In the genomic region with DNA sequence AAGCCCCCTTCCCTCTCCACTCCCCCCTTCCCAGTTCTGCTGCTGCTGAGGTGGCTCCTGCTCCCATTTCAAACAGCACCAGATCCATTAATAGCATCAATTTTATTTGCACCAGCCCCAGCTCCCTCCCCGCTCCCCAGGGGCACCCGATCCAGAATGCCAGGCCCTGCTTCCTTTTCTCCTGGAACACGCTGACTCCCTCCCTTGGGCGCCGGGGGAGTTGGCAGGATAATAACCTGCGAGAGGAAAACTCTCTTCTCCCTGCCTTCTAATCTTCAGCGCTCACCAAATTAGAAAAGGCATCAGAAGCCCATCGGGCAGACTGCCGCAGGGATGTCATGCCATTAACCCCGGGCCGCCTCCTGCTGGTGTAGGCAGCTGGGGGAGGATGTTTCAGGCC, we compare ENCODE assay signal across 20 cellular contexts.
A peak's percentile ranks its signal among the peaks of the same experiment; 100 is the strongest.
DNase-seq lines count a peak whose midpoint lies in the region; ATAC-seq and TF ChIP-seq lines count a peak whose summit lies in the region.
"Had no signal": no experiment of that assay in that cellular context is flagged by ENCODE, and none has a peak within 500 bp of the region (broad histone marks: within the 10 kb centered on the region; RNA-seq: fewer than 3 reads in every experiment).

No MANE protein-coding gene starts in this region.

- H3F3A ChIP-seq in GM23338 (replicated peaks; ENCODE audit: low read depth) (peaks cover 23% of the 10 kb centered on the region), Loucy (ENCODE audit: low read depth) (peaks cover 5% of the 10 kb centered on the region; the same call in 1 of the 2 replicates), neural progenitor cell (ENCODE audit: low read depth) (peaks cover 19% of the 10 kb centered on the region)

- 0 out of 2 replicates have a peak overlapping the region, but pooled peaks have one; percentile 20 for H3K4me3 ChIP-seq in GM23338
- H3K4me3 ChIP-seq in Loucy (ENCODE audit: low read length, poor library complexity, severe bottlenecking): no peak overlapping the region
- H3K4me3 ChIP-seq in neural progenitor cell: no peak overlapping the region
- H3K4me3 ChIP-seq: Peyer's patch, SK-N-MC had no signal

- no TSS peak for BruUV-seq in MCF 10A (replicated peaks; lab: Mats Ljungman, UMichigan)

- H3K9me3 Mint-ChIP-seq in GM23338 (no peaks in the 10 kb centered on the region), WTC11 (no peaks in the 10 kb centered on the region), neural progenitor cell (no peaks in the 10 kb centered on the region), MCF 10A (ENCODE audit: unreplicated experiment) (no peaks in the 10 kb centered on the region)

- H3K27ac ChIP-seq in GM23338 (ENCODE audit: low read depth) (no peak overlapping the region), neural progenitor cell (no peak overlapping the region)
- H3K27ac ChIP-seq: Peyer's patch, SK-N-MC had no signal

- H3K36me3 ChIP-seq in GM23338 (ENCODE audit: insufficient read depth) (no peaks in the 10 kb centered on the region; the same call in 1 of the 2 replicates), Loucy (ENCODE audit: insufficient read depth, low read length) (no peaks in the 10 kb centered on the region), neural progenitor cell (no peaks in the 10 kb centered on the region)
- H3K36me3 ChIP-seq: Peyer's patch had no signal

- H3K4me2 ChIP-seq in GM23338 (0 out of 2 replicates have a peak overlapping the region, but pooled peaks have one; percentile 14), Loucy (ENCODE audit: low read depth, low read length, poor library complexity, severe bottlenecking) (peak overlapping the region; percentile 22), neural progenitor cell (peak overlapping the region; percentile 51)

- H4K20me1 ChIP-seq in GM23338 (replicated peaks; ENCODE audit: insufficient read depth) (no peaks in the 10 kb centered on the region; the same call in 1 of the 2 replicates), Loucy (ENCODE audit: insufficient read depth, low read length, poor library complexity, severe bottlenecking) (no peaks in the 10 kb centered on the region), neural progenitor cell (ENCODE audit: low read depth) (peaks cover 37% of the 10 kb centered on the region)

- no peak for TF ChIP-seq CTCF in GM23338 (conservative IDR thresholded peaks at IDR 0.05; ENCODE audit: low read depth in 2 of 2)
- no peak for TF ChIP-seq CTCF in Loucy (conservative IDR thresholded peaks at IDR 0.05; ENCODE audit: low read length)
- no peak for TF ChIP-seq CTCF in WTC11 (IDR thresholded peaks at IDR 0.05)
- no peak for TF ChIP-seq CTCF in neural progenitor cell (IDR thresholded peaks at IDR 0.05)
- no peak for TF ChIP-seq CTCF in MCF 10A (IDR thresholded peaks at IDR 0.05; ENCODE audit: unreplicated experiment)

- H2AFZ ChIP-seq in GM23338 (no peak overlapping the region), Loucy (ENCODE audit: low read length) (no peak overlapping the region), neural progenitor cell (replicated peaks) (no peak overlapping the region)

- H3K4me1 Mint-ChIP-seq in GM23338 (peaks cover 34% of the 10 kb centered on the region), WTC11 (peaks cover 32% of the 10 kb centered on the region), neural progenitor cell (peaks cover 52% of the 10 kb centered on the region), MCF 10A (ENCODE audit: insufficient read depth, unreplicated experiment) (no peaks in the 10 kb centered on the region)
- H3K4me1 Mint-ChIP-seq: CD14-positive monocyte had no signal

- H3K79me2 ChIP-seq in GM23338 (replicated peaks; ENCODE audit: insufficient read depth) (no peaks in the 10 kb centered on the region), Loucy (ENCODE audit: insufficient read depth, low read length) (no peaks in the 10 kb centered on the region), neural progenitor cell (ENCODE audit: low read depth) (no peaks in the 10 kb centered on the region)

- DNase-seq in GM23338 (ENCODE audit: low spot score) (peak; percentile 30), WTC11 (ENCODE audit: low spot score) (no peak), neural progenitor cell (ENCODE audit: low spot score) (peak; percentile 38), NCI-H510A treated with DMSO at 0.1 percent for 48 hours (lab: John Stamatoyannopoulos, UW) (no peak), MCF 10A (ENCODE audit: unreplicated experiment) (no peak), EL (no peak)
- DNase-seq: ACHN, DMS79 treated with DMSO at 0.1 percent for 48 hours, IMR-90, Kasumi-1, NCI-H1092 treated with DMSO at 0.1 percent for 48 hours, NCI-H146, NCI-H2029 treated with DMSO at 0.1 percent for 48 hours, NCI-H524, Peyer's patch, SHP77 had no signal

- intact Hi-C loops in MCF 10A (cut with micrococcal nuclease): no loop called here

- H3K4me3 Mint-ChIP-seq in GM23338 (0 out of 3 replicates have a peak overlapping the region, but pooled peaks have one; percentile 36), WTC11 (no peak overlapping the region), neural progenitor cell (no peak overlapping the region), MCF 10A (ENCODE audit: unreplicated experiment) (no peak overlapping the region)
- H3K4me3 Mint-ChIP-seq: CD14-positive monocyte had no signal

- H3K4me1 ChIP-seq in GM23338 (ENCODE audit: insufficient read depth) (peaks cover 35% of the 10 kb centered on the region; the same call in 1 of the 2 replicates), Loucy (ENCODE audit: insufficient read depth, low read length, poor library complexity, severe bottlenecking) (peaks cover 75% of the 10 kb centered on the region), neural progenitor cell (peaks cover 30% of the 10 kb centered on the region)
- H3K4me1 ChIP-seq: Peyer's patch had no signal

- H3K9me2 ChIP-seq in GM23338 (ENCODE audit: insufficient read depth): no peaks in the 10 kb centered on the region
- no peaks in the 10 kb centered on the region for H3K9me2 ChIP-seq in Loucy (replicated peaks; ENCODE audit: low read depth, low read length)

- POLR2A ChIA-PET in WTC11 (lab: Charles Lee): interaction anchor here (0.6 kb wide), 1 partner anchor 250 kb away, joined by 5 read pairs; no protein-coding TSS in a partner anchor
- POLR2A ChIA-PET in MCF 10A (lab: Yijun Ruan, JAX): no interaction called here

- CTCF ChIA-PET in WTC11 (lab: Charles Lee) (interaction anchor here (0.6 to 2.1 kb wide), 7 partner anchors 19 to 374 kb away, joined by 4 to 12 read pairs (median 5); partner anchors contain the start of gene TOMM6), MCF 10A (lab: Yijun Ruan, JAX) (interaction anchor here (0.8 to 3.0 kb wide), 3 partner anchors 11 to 45 kb away, joined by 3 to 16 read pairs (median 3); no protein-coding TSS in a partner anchor)

- peaks cover 99% of the 10 kb centered on the region for H3K27me3 Mint-ChIP-seq in GM23338 (ENCODE audit: insufficient read depth, low read depth, poor library complexity)
- peaks cover 100% of the 10 kb centered on the region for H3K27me3 Mint-ChIP-seq in WTC11 (ENCODE audit: low read depth)
- H3K27me3 Mint-ChIP-seq in neural progenitor cell (ENCODE audit: insufficient read depth, low read depth): peaks cover 62% of the 10 kb centered on the region
- H3K27me3 Mint-ChIP-seq in MCF 10A (ENCODE audit: insufficient read depth, unreplicated experiment): peaks cover 59% of the 10 kb centered on the region

- H3K9ac ChIP-seq in Loucy (ENCODE audit: low read depth, low read length, poor library complexity, severe bottlenecking) (peak overlapping the region; percentile 13), neural progenitor cell (no peak overlapping the region)

- ATAC-seq in GM23338: no peak
- ATAC-seq in WTC11: no peak
- ATAC-seq: HCT116 had no signal

- H3K27ac Mint-ChIP-seq in GM23338 (no peak overlapping the region), WTC11 (no peak overlapping the region), neural progenitor cell (no peak overlapping the region), MCF 10A (ENCODE audit: low read depth, unreplicated experiment) (no peak overlapping the region)
- H3K27ac Mint-ChIP-seq: CD14-positive monocyte had no signal

- H3K9me3 ChIP-seq in Loucy (ENCODE audit: insufficient read depth, low read depth, low read length) (no peaks in the 10 kb centered on the region), neural progenitor cell (ENCODE audit: low read depth) (no peaks in the 10 kb centered on the region)
- H3K9me3 ChIP-seq: Peyer's patch had no signal

- H3K27me3 ChIP-seq in GM23338 (ENCODE audit: insufficient read depth) (peaks cover 100% of the 10 kb centered on the region), Loucy (ENCODE audit: insufficient read depth, low read length, poor library complexity, severe bottlenecking) (no peaks in the 10 kb centered on the region), neural progenitor cell (peaks cover 100% of the 10 kb centered on the region)

- H3K36me3 Mint-ChIP-seq in GM23338 (ENCODE audit: low read depth) (no peaks in the 10 kb centered on the region; the same call in 2 of the 3 replicates), WTC11 (no peaks in the 10 kb centered on the region), neural progenitor cell (no peaks in the 10 kb centered on the region), MCF 10A (ENCODE audit: insufficient read depth, unreplicated experiment) (no peaks in the 10 kb centered on the region)
- H3K36me3 Mint-ChIP-seq: CD14-positive monocyte had no signal

TF ChIP-seq in GM23338, 12 proteins besides CTCF, POLR2A, EP300 and RAD21:
- TF ChIP-seq JUNB (IDR thresholded peaks at IDR 0.05; ENCODE audit: unreplicated experiment) (no peak), EZH2 (IDR thresholded peaks at IDR 0.05; ENCODE audit: low read depth, unreplicated experiment) (peak; percentile 71)

Comparison
In these comparisons a context has a peak if more than half of its experiments do, and no peak if none do; other contexts are left out.
1. DNase-seq: peak in GM23338 (single experiment) and neural progenitor cell (single experiment); none in WTC11 (single experiment), NCI-H510A treated with DMSO at 0.1 percent for 48 hours (single experiment), MCF 10A (single experiment) and EL (single experiment).
2. Peak in every context shown above with its lines, with median percentiles within 50 percentile points of each other: H3K4me2 ChIP-seq.